21 cellular contexts compared by ENCODE assay signal in the genomic region with DNA sequence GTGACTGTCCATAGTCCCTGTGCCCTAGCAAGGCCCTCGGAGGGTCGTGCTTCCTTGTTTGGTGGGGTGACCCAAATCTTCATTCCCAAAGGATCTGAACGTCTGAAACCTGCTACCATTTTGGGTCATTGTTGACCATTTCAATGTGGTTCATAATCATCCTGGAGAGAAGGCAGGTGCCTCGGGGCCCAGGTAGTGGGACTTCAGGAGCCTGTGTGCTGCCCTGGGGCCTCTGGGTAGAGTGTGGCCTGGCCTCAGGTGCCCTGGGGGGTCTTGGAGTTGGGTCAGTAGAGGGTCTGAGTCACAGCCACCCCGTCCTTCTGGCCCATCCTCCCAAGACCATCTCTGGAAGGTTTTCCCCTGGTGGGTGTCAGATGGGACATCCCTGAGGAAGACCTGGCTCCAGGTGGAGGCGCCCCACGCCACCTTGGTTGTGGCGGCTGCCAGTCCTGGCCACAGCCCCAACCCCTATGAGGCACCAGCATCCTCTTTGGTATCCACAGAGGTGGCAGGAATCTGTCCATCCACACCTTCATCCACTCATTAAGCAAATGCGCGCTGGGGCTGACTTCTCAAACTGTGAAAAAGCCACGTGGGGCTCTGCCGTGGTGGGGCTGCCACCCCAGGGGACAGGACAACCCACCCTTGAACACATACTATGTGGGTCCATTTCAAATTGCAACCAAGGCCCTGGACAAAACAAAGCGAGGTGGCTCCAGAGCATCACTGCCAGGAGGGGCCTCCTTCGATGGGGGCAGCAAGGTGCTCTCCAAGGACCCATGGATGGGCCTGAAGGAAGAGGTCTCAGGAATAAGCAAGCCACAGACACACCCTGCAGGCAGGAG. TPM values are rescaled to one million over a fixed set of nuclear protein-coding genes. Genes with fewer than 3 reads are reported as not detected.
"Had no signal": no experiment of that assay in that cellular context is flagged by ENCODE, and none has a peak within 500 bp of the region (broad histone marks: within the 10 kb centered on the region; RNA-seq: fewer than 3 reads in every experiment).

No MANE protein-coding gene starts in this region.

- H3K36me3 Mint-ChIP-seq: activated CD8-positive, alpha-beta memory T cell treated with anti-CD3 and anti-CD28 coated beads, Interleukin-2, amount 10 ng/mL, durations not matched to agents 7 days and 5 days; activated naive CD8-positive, alpha-beta T cell treated with anti-CD3 and anti-CD28 coated beads, Interleukin-2, amount 10 ng/mL, durations not matched to agents 7 days and 5 days had no signal

- H3K27me3 Mint-ChIP-seq: activated CD4-positive, alpha-beta memory T cell treated with anti-CD3 and anti-CD28 coated beads, Interleukin-2, amount 10 ng/mL, durations not matched to agents 7 days and 5 days; activated CD8-positive, alpha-beta memory T cell treated with anti-CD3 and anti-CD28 coated beads, Interleukin-2, amount 10 ng/mL, durations not matched to agents 7 days and 5 days; activated naive CD8-positive, alpha-beta T cell treated with anti-CD3 and anti-CD28 coated beads, Interleukin-2, amount 10 ng/mL, durations not matched to agents 7 days and 5 days had no signal

- H3K27me3 ChIP-seq: body of pancreas, upper lobe of left lung had no signal

- DNase-seq: activated CD4-positive, alpha-beta memory T cell treated with anti-CD3 and anti-CD28 coated beads, Interleukin-2, amount 10 ng/mL, durations not matched to agents 7 days and 5 days; activated CD4-positive, alpha-beta T cell treated with anti-CD3 and anti-CD28 coated beads for 4 hours; activated CD8-positive, alpha-beta memory T cell treated with anti-CD3 and anti-CD28 coated beads, Interleukin-2, amount 10 ng/mL, durations not matched to agents 7 days and 5 days; activated gamma-delta T cell; activated naive CD8-positive, alpha-beta T cell treated with anti-CD3 and anti-CD28 coated beads, Interleukin-2, amount 10 ng/mL, durations not matched to agents 7 days and 5 days; activated T-cell treated with anti-CD3 and anti-CD28 coated beads, Interleukin-2, amount 50 U/mL, for 4 hours; amygdala; body of pancreas; caudate nucleus; mesendoderm; nucleus accumbens; retina; stimulated activated naive CD8-positive, alpha-beta T cell treated with anti-CD3 and anti-CD28 coated beads, Interleukin-15, Interleukin-2, amounts not matched to agents 100 U/mL and 50 U/mL, for 24 hours; substantia nigra had no signal

- H3K27ac ChIP-seq: body of pancreas, upper lobe of left lung had no signal

- H3K4me1 ChIP-seq: body of pancreas had no signal

- H3K4me3 ChIP-seq: body of pancreas, upper lobe of left lung had no signal

- H3K4me1 Mint-ChIP-seq: activated B cell treated with CpG ODN at 0.5 μM for 24 hours; activated CD4-positive, alpha-beta memory T cell treated with anti-CD3 and anti-CD28 coated beads, Interleukin-2, amount 10 ng/mL, durations not matched to agents 7 days and 5 days; activated CD8-positive, alpha-beta memory T cell treated with anti-CD3 and anti-CD28 coated beads, Interleukin-2, amount 10 ng/mL, durations not matched to agents 7 days and 5 days; activated naive CD8-positive, alpha-beta T cell treated with anti-CD3 and anti-CD28 coated beads, Interleukin-2, amount 10 ng/mL, durations not matched to agents 7 days and 5 days; naive thymus-derived CD8-positive, alpha-beta T cell; T-helper 17 cell had no signal

- H3K36me3 ChIP-seq: upper lobe of left lung had no signal

- H3K4me3 Mint-ChIP-seq: activated B cell treated with CpG ODN at 0.5 μM for 24 hours; activated CD4-positive, alpha-beta memory T cell treated with anti-CD3 and anti-CD28 coated beads, Interleukin-2, amount 10 ng/mL, durations not matched to agents 7 days and 5 days; activated CD8-positive, alpha-beta memory T cell treated with anti-CD3 and anti-CD28 coated beads, Interleukin-2, amount 10 ng/mL, durations not matched to agents 7 days and 5 days; activated naive CD8-positive, alpha-beta T cell treated with anti-CD3 and anti-CD28 coated beads, Interleukin-2, amount 10 ng/mL, durations not matched to agents 7 days and 5 days; activated T-cell treated with anti-CD3 and anti-CD28 coated beads, Interleukin-2, amount 50 U/mL, for 4 hours; naive thymus-derived CD8-positive, alpha-beta T cell; T-helper 17 cell had no signal

- H3K9me3 Mint-ChIP-seq: activated CD4-positive, alpha-beta memory T cell treated with anti-CD3 and anti-CD28 coated beads, Interleukin-2, amount 10 ng/mL, durations not matched to agents 7 days and 5 days; activated naive CD8-positive, alpha-beta T cell treated with anti-CD3 and anti-CD28 coated beads, Interleukin-2, amount 10 ng/mL, durations not matched to agents 7 days and 5 days; activated T-cell treated with anti-CD3 and anti-CD28 coated beads, Interleukin-2, amount 50 U/mL, for 4 hours; naive thymus-derived CD8-positive, alpha-beta T cell had no signal

- ATAC-seq: activated CD8-positive, alpha-beta memory T cell treated with anti-CD3 and anti-CD28 coated beads, Interleukin-2, amount 10 ng/mL, durations not matched to agents 7 days and 5 days; activated T-cell treated with anti-CD3 and anti-CD28 coated beads, Interleukin-2, amount 50 U/mL, for 4 hours; body of pancreas; left lobe of liver; naive thymus-derived CD8-positive, alpha-beta T cell; stimulated activated naive CD8-positive, alpha-beta T cell treated with anti-CD3 and anti-CD28 coated beads, Interleukin-15, Interleukin-2, amounts not matched to agents 100 U/mL and 50 U/mL, for 24 hours; T-helper 17 cell had no signal

- H3K9me3 ChIP-seq: body of pancreas, upper lobe of left lung had no signal

- H3K27ac Mint-ChIP-seq: activated B cell treated with CpG ODN at 0.5 μM for 24 hours; activated CD4-positive, alpha-beta memory T cell treated with anti-CD3 and anti-CD28 coated beads, Interleukin-2, amount 10 ng/mL, durations not matched to agents 7 days and 5 days; activated CD8-positive, alpha-beta memory T cell treated with anti-CD3 and anti-CD28 coated beads, Interleukin-2, amount 10 ng/mL, durations not matched to agents 7 days and 5 days; activated naive CD8-positive, alpha-beta T cell treated with anti-CD3 and anti-CD28 coated beads, Interleukin-2, amount 10 ng/mL, durations not matched to agents 7 days and 5 days; T-helper 17 cell had no signal

RNA-seq across cellular contexts. Expression of a gene that starts 41.6 kb away (rescaled TPM):
- total RNA-seq: activated CD4-positive, alpha-beta memory T cell treated with anti-CD3 and anti-CD28 coated beads, Interleukin-2, amount 10 ng/mL, durations not matched to agents 7 days and 5 days; activated CD8-positive, alpha-beta memory T cell treated with anti-CD3 and anti-CD28 coated beads, Interleukin-2, amount 10 ng/mL, durations not matched to agents 7 days and 5 days; activated T-cell treated with anti-CD3 and anti-CD28 coated beads, Interleukin-2, amount 50 U/mL, for 4 hours; body of pancreas; SK-MEL-5 had no signal
- polyA plus RNA-seq: keratinocyte had no signal
